Comparison of ENCODE assay signal across 25 cellular contexts in the genomic region with DNA sequence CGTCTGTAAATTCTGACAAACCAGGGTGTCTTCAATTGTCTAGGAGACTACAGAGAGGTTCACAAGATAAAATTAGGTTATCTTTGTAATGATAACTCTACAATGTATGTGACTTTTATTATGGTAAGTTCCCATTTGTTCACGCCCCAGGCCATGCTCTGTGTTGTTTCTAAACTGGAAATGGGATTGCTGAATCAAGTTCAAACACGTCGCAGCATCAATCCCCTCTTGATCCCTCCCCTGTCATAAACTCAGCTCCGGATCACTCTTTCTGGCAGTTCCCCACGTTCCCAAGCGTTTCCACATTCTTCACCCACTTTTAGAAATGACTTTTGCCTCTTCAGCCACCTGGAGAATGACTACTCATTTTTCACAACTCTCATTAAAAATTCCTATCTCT.
"Had no signal": no experiment of that assay in that cellular context is flagged by ENCODE, and none has a peak within 500 bp of the region (broad histone marks: within the 10 kb centered on the region; RNA-seq: fewer than 3 reads in every experiment).

No MANE protein-coding gene starts in this region.

- H3K27ac Mint-ChIP-seq: activated B cell treated with CpG ODN at 0.5 μM for 24 hours; activated CD4-positive, alpha-beta memory T cell treated with anti-CD3 and anti-CD28 coated beads for 36 hours; activated CD4-positive, alpha-beta T cell treated with anti-CD3 and anti-CD28 coated beads, Interleukin-2, amount 10 ng/mL, durations not matched to agents 24 days and 14 days; activated naive CD8-positive, alpha-beta T cell; T-cell had no signal

- FAIRE-seq: TTC549 had no signal

- H3K4me3 ChIP-seq: cardiac muscle cell, Peyer's patch, SK-N-MC had no signal

- H3K9me3 ChIP-seq: Peyer's patch had no signal

- H3K36me3 Mint-ChIP-seq: activated CD4-positive, alpha-beta memory T cell treated with anti-CD3 and anti-CD28 coated beads for 36 hours; activated naive CD8-positive, alpha-beta T cell; T-cell had no signal

- DNase-seq: activated B cell treated with CpG ODN at 0.5 μM for 24 hours; activated CD4-positive, alpha-beta memory T cell treated with anti-CD3 and anti-CD28 coated beads for 36 hours; activated CD4-positive, alpha-beta T cell treated with anti-CD3 and anti-CD28 coated beads for 1 hour; activated CD4-positive, alpha-beta T cell treated with anti-CD3 and anti-CD28 coated beads, Interleukin-2, amount 10 ng/mL, durations not matched to agents 24 days and 14 days; activated CD8-positive, alpha-beta memory T cell treated with anti-CD3 and anti-CD28 coated beads for 24 hours; activated effector memory CD4-positive, alpha-beta T cell treated with anti-CD3 and anti-CD28 coated beads, Interleukin-2, amount 50 U/mL, for 16 hours; activated naive CD4-positive, alpha-beta T cell treated with Interleukin-2 at 50 U/mL for 16 hours; activated T-cell treated with anti-CD3 and anti-CD28 coated beads, Interleukin-2, amount 50 U/mL, for 4 hours; brain microvascular endothelial cell; Karpas-422; NCI-H1048; NCI-H146; NCI-H187 treated with DMSO at 0.1 percent for 48 hours; NCI-H2081 treated with DMSO at 0.1 percent for 48 hours; NCI-H446; NCI-H524; Peyer's patch; SHP77 treated with DMSO at 0.1 percent for 48 hours; T-cell; T-helper 2 cell; T1000 had no signal

- H3K4me1 Mint-ChIP-seq: activated B cell treated with CpG ODN at 0.5 μM for 24 hours; activated CD4-positive, alpha-beta T cell treated with anti-CD3 and anti-CD28 coated beads, Interleukin-2, amount 10 ng/mL, durations not matched to agents 24 days and 14 days; T-cell had no signal

- H3K4me1 ChIP-seq: Peyer's patch had no signal

- H3K27me3 Mint-ChIP-seq: activated B cell treated with CpG ODN at 0.5 μM for 24 hours; activated CD4-positive, alpha-beta memory T cell treated with anti-CD3 and anti-CD28 coated beads for 36 hours; activated CD4-positive, alpha-beta T cell treated with anti-CD3 and anti-CD28 coated beads, Interleukin-2, amount 10 ng/mL, durations not matched to agents 24 days and 14 days; activated naive CD8-positive, alpha-beta T cell; T-cell had no signal

- H3K27ac ChIP-seq: brain microvascular endothelial cell, cardiac muscle cell, Peyer's patch, SK-N-MC had no signal

- H3K9me3 Mint-ChIP-seq: activated CD4-positive, alpha-beta T cell treated with anti-CD3 and anti-CD28 coated beads, Interleukin-2, amount 10 ng/mL, durations not matched to agents 24 days and 14 days had no signal

- H3K27me3 ChIP-seq: brain microvascular endothelial cell, cardiac muscle cell, Peyer's patch had no signal

- H3K4me3 Mint-ChIP-seq: activated B cell treated with CpG ODN at 0.5 μM for 24 hours; activated CD4-positive, alpha-beta memory T cell treated with anti-CD3 and anti-CD28 coated beads for 36 hours; activated CD4-positive, alpha-beta T cell treated with anti-CD3 and anti-CD28 coated beads, Interleukin-2, amount 10 ng/mL, durations not matched to agents 24 days and 14 days; activated naive CD8-positive, alpha-beta T cell; activated T-cell treated with anti-CD3 and anti-CD28 coated beads, Interleukin-2, amount 50 U/mL, for 4 hours; T-cell had no signal

- H3K36me3 ChIP-seq: brain microvascular endothelial cell, cardiac muscle cell, Peyer's patch had no signal

- ATAC-seq: activated T-cell treated with anti-CD3 and anti-CD28 coated beads, Interleukin-2, amount 50 U/mL, for 4 hours; T-cell had no signal
